In genomic region chr11:20047755-20048154, GRCh38 we compare ENCODE assay signal across 1 cellular context.
TF ChIP-seq lines count a peak whose summit lies in the region.

No MANE protein-coding gene starts in this region.

TF ChIP-seq in GM23338, 12 proteins besides CTCF, POLR2A, EP300 and RAD21 (continued from another document):
- no peak for TF ChIP-seq ZNF462 (CRISPR knock-in tag; IDR thresholded peaks at IDR 0.05)
